Comparison of ENCODE assay signal across 8 cellular contexts in genomic region chr10:78215645-78216044, GRCh38.
A peak's percentile ranks its signal among the peaks of the same experiment; 100 is the strongest.
DNase-seq lines count a peak whose midpoint lies in the region; ATAC-seq and TF ChIP-seq lines count a peak whose summit lies in the region.

No MANE protein-coding gene starts in this region.

- H3K27me3 ChIP-seq in foreskin keratinocyte = peaks cover 24% of the 10 kb centered on the region

- DNase-seq in RPMI7951 (ENCODE audit: low read depth) (peak; percentile 80), head of caudate nucleus (peak; percentile 18 to 76 (median 50)), retina (peak; percentile 83), NCI-H345 (lab: John Stamatoyannopoulos, UW) (no peak), HuH-7 (ENCODE audit: low spot score) (no peak), NCI-H2081 treated with DMSO at 0.1 percent for 48 hours (lab: John Stamatoyannopoulos, UW) (no peak), foreskin keratinocyte (no peak)

- no peak overlapping the region for H3K27ac ChIP-seq in foreskin keratinocyte

- no peaks in the 10 kb centered on the region for H3K4me1 ChIP-seq in foreskin keratinocyte

- TF ChIP-seq CTCF in foreskin keratinocyte (conservative IDR thresholded peaks at IDR 0.05) = no peak

- intact Hi-C loops in head of caudate nucleus (cut with DNase I) = loop anchor here (10.0 kb wide), 1 partner anchor 979 kb away; no protein-coding TSS in a partner anchor

- ATAC-seq in GM19043 (IDR thresholded peaks at IDR 0.05; ENCODE audit: low read depth, unreplicated experiment) (peak; percentile 62), foreskin keratinocyte (no peak)

Comparison
In these comparisons a context has a peak if more than half of its experiments do, and no peak if none do; other contexts are left out.
1. DNase-seq: peak in RPMI7951 (single experiment), head of caudate nucleus (42 of 42) and retina (single experiment); none in NCI-H345 (single experiment), HuH-7 (single experiment), NCI-H2081 treated with DMSO at 0.1 percent for 48 hours (single experiment) and foreskin keratinocyte (0 of 2).